Comparison of ENCODE assay signal across 27 cellular contexts in the genomic region with DNA sequence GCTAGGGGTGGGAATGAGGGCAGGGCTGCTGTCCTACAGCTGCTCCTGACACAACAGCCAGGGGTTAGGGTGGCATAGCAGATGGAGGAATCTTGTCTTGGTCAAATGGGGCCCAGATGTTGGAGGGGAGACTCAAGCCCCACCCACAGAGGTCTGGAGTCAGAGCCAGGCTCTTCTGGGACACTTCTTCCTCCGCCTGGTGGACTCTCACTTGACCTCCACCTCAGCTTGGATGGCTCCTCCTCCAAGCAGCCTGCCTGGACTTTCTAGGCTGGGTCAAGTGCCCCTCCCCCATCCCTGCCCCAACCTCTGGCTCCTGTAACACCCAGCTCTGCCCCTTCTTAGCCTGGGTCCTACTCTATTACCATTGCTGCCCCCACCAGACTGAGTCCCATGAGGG. TPM values are rescaled to one million over a fixed set of nuclear protein-coding genes. Genes with fewer than 3 reads are reported as not detected.
DNase-seq lines count a peak whose midpoint lies in the region; ATAC-seq, FAIRE-seq and TF ChIP-seq lines count a peak whose summit lies in the region.
"Had no signal": no experiment of that assay in that cellular context is flagged by ENCODE, and none has a peak within 500 bp of the region (broad histone marks: within the 10 kb centered on the region; RNA-seq: fewer than 3 reads in every experiment).

No MANE protein-coding gene starts in this region.

- no peaks in the 10 kb centered on the region for H3K9me3 Mint-ChIP-seq in WTC11
- H3K9me3 Mint-ChIP-seq: activated CD8-positive, alpha-beta T cell treated with anti-CD3 and anti-CD28 coated beads for 36 hours; activated naive CD4-positive, alpha-beta T cell treated with anti-CD3 and anti-CD28 coated beads, Interleukin-2, amount 50 U/mL, for 72 hours; IgD-negative memory B cell; immature natural killer cell; stimulated activated effector memory CD8-positive, alpha-beta T cell treated with anti-CD3 and anti-CD28 coated beads, Interleukin-12 subunit alpha, Interleukin-12 subunit beta, amount 100 ng/mL, for 72 hours; T-helper 1 cell treated with Interleukin-12 subunit alpha and Interleukin-12 subunit beta and Interleukin-4 antibody, amounts not matched to agents 30 μg/mL and 1 μg/mL, for 36 hours; type B pancreatic cell had no signal

- peaks cover 10% of the 10 kb centered on the region for H3K36me3 Mint-ChIP-seq in WTC11
- H3K36me3 Mint-ChIP-seq: activated naive CD4-positive, alpha-beta T cell treated with anti-CD3 and anti-CD28 coated beads, Interleukin-2, amount 50 U/mL, for 72 hours had no signal

- POLR2A ChIA-PET in WTC11 (lab: Charles Lee): no interaction called here

- no peak for TF ChIP-seq CTCF in WTC11 (IDR thresholded peaks at IDR 0.05)

- H3K27me3 Mint-ChIP-seq in WTC11 (ENCODE audit: low read depth): no peaks in the 10 kb centered on the region
- H3K27me3 Mint-ChIP-seq: activated CD8-positive, alpha-beta T cell treated with anti-CD3 and anti-CD28 coated beads for 36 hours had no signal

- no peak for FAIRE-seq in GM19239 (lab: Jason Lieb, UNC)

- DNase-seq in 8988T: peak; percentile 21
- DNase-seq in HT1080 (ENCODE audit: low read depth): peak; percentile 4
- no peak for DNase-seq in WTC11 (ENCODE audit: low spot score)
- no peak for DNase-seq in left colon
- DNase-seq in NCI-H1436 (lab: John Stamatoyannopoulos, UW): no peak
- DNase-seq in GM19239 (ENCODE audit: insufficient read length, low spot score): no peak
- DNase-seq: activated CD4-positive, alpha-beta T cell treated with anti-CD3 and anti-CD28 coated beads for 1 hour; activated CD8-positive, alpha-beta T cell treated with anti-CD3 and anti-CD28 coated beads for 36 hours; Caco-2; colonic mucosa; effector CD8-positive, alpha-beta T cell; gastrocnemius medialis; GDM1; hypothalamus; immature natural killer cell; NCI-H226; right lobe of liver; stimulated activated CD4-positive, alpha-beta T cell treated with anti-CD3 and anti-CD28 coated beads, Interleukin-12 subunit alpha, Interleukin-12 subunit beta, amount 100 ng/mL, for 4 hours; stimulated activated CD4-positive, alpha-beta T cell treated with anti-CD3 and anti-CD28 coated beads, Interleukin-4, amount 100 ng/mL, for 1 hour had no signal

- no peak overlapping the region for H3K27ac Mint-ChIP-seq in WTC11
- H3K27ac Mint-ChIP-seq: activated CD8-positive, alpha-beta T cell treated with anti-CD3 and anti-CD28 coated beads for 36 hours; activated naive CD4-positive, alpha-beta T cell treated with anti-CD3 and anti-CD28 coated beads, Interleukin-2, amount 50 U/mL, for 72 hours; IgD-negative memory B cell; stimulated activated effector memory CD8-positive, alpha-beta T cell treated with anti-CD3 and anti-CD28 coated beads, Interleukin-12 subunit alpha, Interleukin-12 subunit beta, amount 100 ng/mL, for 72 hours; T-helper 1 cell treated with Interleukin-12 subunit alpha and Interleukin-12 subunit beta and Interleukin-4 antibody, amounts not matched to agents 30 μg/mL and 1 μg/mL, for 36 hours had no signal

- no peak overlapping the region for H3K4me3 Mint-ChIP-seq in WTC11
- H3K4me3 Mint-ChIP-seq: activated CD8-positive, alpha-beta T cell treated with anti-CD3 and anti-CD28 coated beads for 36 hours; IgD-negative memory B cell; stimulated activated effector memory CD8-positive, alpha-beta T cell treated with anti-CD3 and anti-CD28 coated beads, Interleukin-12 subunit alpha, Interleukin-12 subunit beta, amount 100 ng/mL, for 72 hours; T-helper 1 cell treated with Interleukin-12 subunit alpha and Interleukin-12 subunit beta and Interleukin-4 antibody, amounts not matched to agents 30 μg/mL and 1 μg/mL, for 36 hours; type B pancreatic cell had no signal

- intact Hi-C loops in left colon (cut with DNase I, micrococcal nuclease): no loop called here

- CTCF ChIA-PET in WTC11 (lab: Charles Lee): interaction anchor here (0.8 to 8.2 kb wide), 4 partner anchors 35 to 55 kb away, joined by 3 to 61 read pairs (median 15); partner anchors contain the start of gene EPHA2

- ATAC-seq in WTC11 (peak; percentile 11; the same call in 1 of the 2 replicates), left colon (peak; percentile 8), HG02642 (IDR thresholded peaks at IDR 0.05; ENCODE audit: poor library complexity, unreplicated experiment) (no peak), HG03571 (IDR thresholded peaks at IDR 0.05; ENCODE audit: unreplicated experiment) (no peak)
- ATAC-seq: activated CD8-positive, alpha-beta T cell treated with anti-CD3 and anti-CD28 coated beads for 36 hours; activated naive CD4-positive, alpha-beta T cell treated with anti-CD3 and anti-CD28 coated beads, Interleukin-2, amount 50 U/mL, for 72 hours; gastrocnemius medialis; stimulated activated effector memory CD8-positive, alpha-beta T cell treated with anti-CD3 and anti-CD28 coated beads, Interleukin-12 subunit alpha, Interleukin-12 subunit beta, amount 100 ng/mL, for 72 hours had no signal

- peaks cover 67% of the 10 kb centered on the region for H3K4me1 Mint-ChIP-seq in WTC11
- H3K4me1 Mint-ChIP-seq: IgD-negative memory B cell had no signal

TF ChIP-seq in WTC11, 78 proteins besides CTCF, POLR2A, EP300 and RAD21:
- TF ChIP-seq E2F5 (CRISPR knock-in tag; IDR thresholded peaks at IDR 0.05): no peak
- no peak for TF ChIP-seq RELA (CRISPR knock-in tag; IDR thresholded peaks at IDR 0.05; ENCODE audit: borderline replicate concordance)
- TF ChIP-seq NFATC4 (CRISPR knock-in tag; IDR thresholded peaks at IDR 0.05): no peak
- TF ChIP-seq ARID4B (CRISPR knock-in tag; IDR thresholded peaks at IDR 0.05; ENCODE audit: borderline replicate concordance): no peak

RNA-seq across cellular contexts. Expression of gene EPHA2, which starts 35.5 kb away (rescaled TPM):
- total RNA-seq in HT1080 (2014; rRNA removed; shearing (Covaris generic)): 99.1 and 114 TPM in 2 replicates
- polyA plus RNA-seq in HT1080 (2015; cell fraction: cytosol; rRNA removed): 162 and 178 TPM in 2 replicates
- 370 and 375 TPM in 2 replicates for polyA plus RNA-seq in HT1080 (2015; cell fraction: nucleus; rRNA removed)
- 31.4 to 44.4 TPM (median 31.7 TPM) in 3 replicates for total RNA-seq in WTC11 (2021)
- total RNA-seq in left colon: 10 to 100 TPM; 44.3 to 48.1 TPM
- total RNA-seq: activated CD8-positive, alpha-beta T cell treated with anti-CD3 and anti-CD28 coated beads for 36 hours had no signal
- polyA plus RNA-seq: IgD-negative memory B cell, immature natural killer cell had no signal

RNA-seq across cellular contexts. Expression of gene FAM131C, which starts 47.0 kb away (rescaled TPM):
- 0.30 and 2.1 TPM in 2 replicates for total RNA-seq in HT1080 (2014; rRNA removed; shearing (Covaris generic))
- polyA plus RNA-seq in HT1080 (2015; cell fraction: cytosol; rRNA removed): 3.5 and 3.6 TPM in 2 replicates
- polyA plus RNA-seq in HT1080 (2015; cell fraction: nucleus; rRNA removed): 0.79 and 1.2 TPM in 2 replicates
- 1.4 to 2.0 TPM (median 1.8 TPM) in 3 replicates for total RNA-seq in WTC11 (2021)
- total RNA-seq in left colon: not detected
- total RNA-seq: gastrocnemius medialis, liver had no signal
- polyA plus RNA-seq: IgD-negative memory B cell, immature natural killer cell had no signal

Comparison
In these comparisons a context has a peak if more than half of its experiments do, and no peak if none do; other contexts are left out.
1. DNase-seq: peak in 8988T (single experiment) and HT1080 (single experiment); none in WTC11 (single experiment), left colon (0 of 2), NCI-H1436 (single experiment) and GM19239 (single experiment).
2. ATAC-seq: peak in WTC11 (single experiment) and left colon (single experiment); none in HG02642 (single experiment) and HG03571 (single experiment).